In genomic region chr15:58793862-58794261, GRCh38 we compare ENCODE assay signal across 18 cellular contexts. TPM values are rescaled to one million over a fixed set of nuclear protein-coding genes. Genes with fewer than 3 reads are reported as not detected.
DNase-seq lines count a peak whose midpoint lies in the region; ATAC-seq and TF ChIP-seq lines count a peak whose summit lies in the region.
"Had no signal": no experiment of that assay in that cellular context is flagged by ENCODE, and none has a peak within 500 bp of the region (broad histone marks: within the 10 kb centered on the region; RNA-seq: fewer than 3 reads in every experiment).

No MANE protein-coding gene starts in this region.

- H2BK5ac ChIP-seq in mesendoderm (ENCODE audit: low read length) = no peak overlapping the region

- H3K27ac ChIP-seq in RWPE2 (ENCODE audit: poor library complexity, severe bottlenecking) (peak overlapping the region; percentile 88), mesendoderm (ENCODE audit: low read depth, low read length) (no peak overlapping the region)
- H3K27ac ChIP-seq: KMS-11, transverse colon, WERI-Rb-1 had no signal

- peak; percentile 98 for ATAC-seq in RWPE2 (ENCODE audit: low read depth)
- ATAC-seq in GM21528 (IDR thresholded peaks at IDR 0.05; ENCODE audit: low FRiP score, unreplicated experiment) = no peak
- no peak for ATAC-seq in GM19463 (IDR thresholded peaks at IDR 0.05; ENCODE audit: unreplicated experiment)
- ATAC-seq: PC-3 had no signal

- no peak overlapping the region for H3K9ac ChIP-seq in mesendoderm (ENCODE audit: low read length)
- H3K9ac ChIP-seq: KMS-11 had no signal

- no peaks in the 10 kb centered on the region for H3K79me2 ChIP-seq in mesendoderm (ENCODE audit: control insufficient read depth, insufficient read depth, low read length)

- peak overlapping the region; percentile 45 for H3K23ac ChIP-seq in mesendoderm (ENCODE audit: low read length)

- peaks cover 32% of the 10 kb centered on the region for H3K4me1 ChIP-seq in RWPE2 (ENCODE audit: insufficient read depth, poor library complexity, severe bottlenecking)
- no peaks in the 10 kb centered on the region for H3K4me1 ChIP-seq in mesendoderm (ENCODE audit: control insufficient read depth, low read depth, low read length)
- H3K4me1 ChIP-seq: transverse colon had no signal

- H3K4me2 ChIP-seq in mesendoderm (ENCODE audit: low read length) = no peak overlapping the region
- H3K4me2 ChIP-seq: KMS-11 had no signal

- H4K8ac ChIP-seq in mesendoderm (ENCODE audit: low read depth, low read length) = no peak overlapping the region

- TF ChIP-seq CTCF in RWPE2 (IDR thresholded peaks at IDR 0.05; ENCODE audit: poor library complexity, severe bottlenecking) (no peak), fibroblast of the aortic adventitia (IDR thresholded peaks at IDR 0.05; ENCODE audit: insufficient read depth, low read length) (no peak)

- H3K36me3 ChIP-seq in RWPE2 (ENCODE audit: low read depth) (peaks cover 44% of the 10 kb centered on the region), mesendoderm (ENCODE audit: control insufficient read depth, insufficient read depth, low read length) (no peaks in the 10 kb centered on the region)

- H3K9me3 ChIP-seq in RWPE2 (ENCODE audit: severe bottlenecking) = no peaks in the 10 kb centered on the region
- H3K9me3 ChIP-seq: transverse colon had no signal

- no peak overlapping the region for H3K18ac ChIP-seq in mesendoderm (ENCODE audit: low read length)

- no peaks in the 10 kb centered on the region for H3K27me3 ChIP-seq in RWPE2 (ENCODE audit: insufficient read depth, poor library complexity, severe bottlenecking)
- H3K27me3 ChIP-seq in mesendoderm (ENCODE audit: insufficient read depth, low read length, poor library complexity) = no peaks in the 10 kb centered on the region
- H3K27me3 ChIP-seq: transverse colon had no signal

- H3K79me1 ChIP-seq in mesendoderm (ENCODE audit: low read length) = no peaks in the 10 kb centered on the region

- H3K56ac ChIP-seq in mesendoderm (ENCODE audit: low read length) = peak overlapping the region; percentile 15

- WGBS in mesendoderm (ENCODE audit: extremely low coverage, insufficient coverage, low lambda C conversion rate) = 100% methylated on average over 1 of the region's 6 CpGs

- no peak overlapping the region for H3K4ac ChIP-seq in mesendoderm (ENCODE audit: low read depth, low read length)

- H3K4me3 ChIP-seq in RWPE2 (ENCODE audit: severe bottlenecking) (no peak overlapping the region), fibroblast of the aortic adventitia (ENCODE audit: low read depth, low read length) (no peak overlapping the region), mesendoderm (ENCODE audit: low read length) (no peak overlapping the region)
- H3K4me3 ChIP-seq: transverse colon had no signal

- H4K5ac ChIP-seq in mesendoderm (ENCODE audit: low read length) = no peak overlapping the region

- peak; percentile 3 for DNase-seq in Daoy (ENCODE audit: low read depth)
- DNase-seq in RWPE2 (ENCODE audit: low spot score) = peak; percentile 99
- DNase-seq in fibroblast of the aortic adventitia (ENCODE audit: low read depth) = peak; percentile 68
- DNase-seq in mesendoderm = peak; percentile 57
- no peak for DNase-seq in NK-92 (lab: John Stamatoyannopoulos, UW; ENCODE audit: unreplicated experiment)
- DNase-seq in SHP77 (lab: John Stamatoyannopoulos, UW) = no peak
- DNase-seq: activated naive CD4-positive, alpha-beta T cell treated with anti-CD3 and anti-CD28 coated beads for 36 hours; DMS53; erythroblast; NCI-H1436; NCI-H510A treated with DMSO at 0.1 percent for 48 hours; PC-3; stimulated activated CD8-positive, alpha-beta memory T cell treated with anti-CD3 and anti-CD28 coated beads, Interleukin-4, amount 100 ng/mL, for 48 hours; transverse colon; WERI-Rb-1 had no signal

- no peak overlapping the region for H2AK5ac ChIP-seq in mesendoderm (ENCODE audit: low read length)

- no peak overlapping the region for H2BK15ac ChIP-seq in mesendoderm (replicated peaks; ENCODE audit: low read depth)

- H2BK120ac ChIP-seq in mesendoderm (ENCODE audit: low read depth, low read length) = no peak overlapping the region

RNA-seq across cellular contexts. Expression of gene MINDY2, which starts 22.8 kb away (rescaled TPM):
- total RNA-seq in Daoy (2014; rRNA removed; shearing (Covaris generic)) = 7.7 and 10.3 TPM in 2 replicates
- 11.9 and 25.8 TPM in 2 replicates for total RNA-seq in fibroblast of the aortic adventitia (ENCODE audit: low replicate concordance)
- polyA plus RNA-seq in mesendoderm (2013, experiment 1 of 2) = 12.0 TPM
- polyA plus RNA-seq in mesendoderm (2013, experiment 2 of 2) = 12.1 TPM

RNA-seq across cellular contexts. Expression of gene ADAM10, which starts 44.4 kb away (rescaled TPM):
- total RNA-seq in Daoy (2014; rRNA removed; shearing (Covaris generic)) = 54.6 and 69.8 TPM in 2 replicates
- 98.9 and 255 TPM in 2 replicates for total RNA-seq in fibroblast of the aortic adventitia (ENCODE audit: low replicate concordance)
- polyA plus RNA-seq in mesendoderm (2013, experiment 1 of 2) = 96.4 TPM
- polyA plus RNA-seq in mesendoderm (2013, experiment 2 of 2) = 94.7 TPM

Comparison
In these comparisons a context has a peak if more than half of its experiments do, and no peak if none do; other contexts are left out.
1. DNase-seq: peak in Daoy (single experiment), RWPE2 (single experiment), fibroblast of the aortic adventitia (single experiment) and mesendoderm (single experiment); none in NK-92 (single experiment) and SHP77 (0 of 2).